ENCODE assay signal across 1 cellular context in genomic region chr2:150531626-150532419, GRCh38.
TF ChIP-seq lines count a peak whose summit lies in the region.

No MANE protein-coding gene starts in this region.

TF ChIP-seq in endothelial cell of umbilical vein, 7 proteins besides CTCF, POLR2A, EP300 and RAD21 (continued from another document):
- TF ChIP-seq MYC (IDR thresholded peaks at IDR 0.05; ENCODE audit: low read depth, low read length) (no peak), GATA2 (IDR thresholded peaks at IDR 0.05; ENCODE audit: insufficient read depth, insufficient read length, low read depth, low read length) (no peak), POLR2AphosphoS5 (IDR thresholded peaks at IDR 0.05; ENCODE audit: insufficient read depth, low read depth, low read length) (no peak), FOS (IDR thresholded peaks at IDR 0.05; ENCODE audit: borderline replicate concordance, insufficient read depth, low read length) (peak; percentile 33), JUN (IDR thresholded peaks at IDR 0.05; ENCODE audit: borderline replicate concordance, insufficient read depth, insufficient read length, low read depth) (no peak), MAX (IDR thresholded peaks at IDR 0.05; ENCODE audit: insufficient read depth, insufficient read length) (no peak)
